ENCODE assay signal across 11 cellular contexts in the genomic region with DNA sequence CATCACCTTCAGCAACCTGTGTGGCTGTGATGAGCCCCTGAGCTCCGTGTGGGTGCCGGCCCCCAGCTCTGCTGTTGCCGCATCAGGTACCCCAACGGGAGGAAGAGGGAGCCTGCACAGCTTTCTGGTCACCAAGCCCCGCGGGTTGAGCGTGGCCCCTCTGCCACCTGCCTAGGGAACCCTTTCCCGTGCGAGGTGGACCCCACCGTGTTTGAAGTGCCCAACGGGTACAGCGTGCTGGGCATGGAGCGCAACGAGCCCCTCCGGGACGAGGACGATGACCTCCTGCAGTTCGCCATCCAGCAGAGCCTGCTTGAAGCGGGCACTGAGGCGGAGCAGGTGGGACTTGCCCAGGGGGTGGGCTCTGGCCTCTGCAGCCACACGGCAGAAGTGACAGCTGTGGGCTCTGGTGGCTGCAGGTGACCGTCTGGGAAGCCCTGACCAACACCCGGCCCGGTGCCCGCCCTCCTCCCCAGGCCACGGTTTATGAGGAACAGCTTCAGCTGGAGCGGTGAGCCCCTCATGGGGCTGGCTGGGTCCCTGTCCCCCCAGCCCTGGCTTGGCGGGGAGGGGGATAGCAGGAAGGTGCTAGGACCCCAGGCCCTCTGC. TPM values are rescaled to one million over a fixed set of nuclear protein-coding genes. Genes with fewer than 3 reads are reported as not detected.
DNase-seq lines count a peak whose midpoint lies in the region; ATAC-seq, FAIRE-seq and TF ChIP-seq lines count a peak whose summit lies in the region.
"Had no signal": no experiment of that assay in that cellular context is flagged by ENCODE, and none has a peak within 500 bp of the region (broad histone marks: within the 10 kb centered on the region; RNA-seq: fewer than 3 reads in every experiment).

No MANE protein-coding gene starts in this region.

- no peaks in the 10 kb centered on the region for H4K20me1 ChIP-seq in GM12878 (ENCODE audit: control insufficient read depth, insufficient read depth)

- no peak overlapping the region for H3K27ac Mint-ChIP-seq in stimulated activated naive CD8-positive, alpha-beta T cell treated with anti-CD3 and anti-CD28 coated beads, Interleukin-15, amount 100 ng/mL, for 72 hours
- H3K27ac Mint-ChIP-seq: stimulated activated naive CD8-positive, alpha-beta T cell treated with anti-CD3 and anti-CD28 coated beads, Interleukin-15, Interleukin-2, amounts not matched to agents 100 ng/mL and 50 ng/mL, for 24 hours had no signal

- DNase-seq in GM12878 (ENCODE audit: low read depth, low spot score) (no peak), left colon (peak; percentile 13 to 32), NOMO-1 (lab: John Stamatoyannopoulos, UW; ENCODE audit: unreplicated experiment in 2 of 2) (no peak)
- DNase-seq in stimulated activated naive CD8-positive, alpha-beta T cell treated with anti-CD3 and anti-CD28 coated beads, Interleukin-15, amount 100 ng/mL, for 72 hours, result no peak
- DNase-seq: CD4-positive, alpha-beta memory T cell; dermis blood vessel endothelial cell had no signal

- H3K27me3 ChIP-seq in HUES48 (ENCODE audit: control insufficient read depth, insufficient read depth, low read length), result no peaks in the 10 kb centered on the region
- no peaks in the 10 kb centered on the region for H3K27me3 ChIP-seq in GM12878 (replicated peaks in 1 of 2; ENCODE audit: control insufficient read depth in 2 of 2, insufficient read depth in 2 of 2, low read length in 1 of 2)
- no peaks in the 10 kb centered on the region for H3K27me3 ChIP-seq in skeletal muscle tissue (ENCODE audit: control insufficient read depth in 3 of 3, insufficient read depth in 3 of 3, low read length in 3 of 3)

- RAD21 ChIA-PET in GM12878 (lab: Charles Lee; ENCODE audit: unreplicated experiment), result no interaction called here

- FAIRE-seq in GM12878 (lab: Jason Lieb, UNC), result no peak

- no peak for TF ChIP-seq CTCF in GM12878 (IDR thresholded peaks at IDR 0.05 in 2 of 3, conservative IDR thresholded peaks at IDR 0.05 in 1 of 3; ENCODE audit: control insufficient read depth in 2 of 3, extremely low read depth in 1 of 3, insufficient read depth in 1 of 3, low read depth in 3 of 3, low read length in 3 of 3)

- H3K4me3 ChIP-seq in HUES48 (ENCODE audit: low read depth, low read length), result peak overlapping the region; percentile 86; the same call in 1 of the 2 replicates
- no peak overlapping the region for H3K4me3 ChIP-seq in GM12878
- peak overlapping the region in 2 of 3 donors; percentile 49 to 87 for H3K4me3 ChIP-seq in skeletal muscle tissue (ENCODE audit: low read length in 3 of 3)

- H3K4me2 ChIP-seq in GM12878 (ENCODE audit: control insufficient read depth, insufficient read depth), result no peak overlapping the region

- H3K4me1 ChIP-seq in HUES48 (ENCODE audit: control insufficient read depth, insufficient read depth, low read length), result peaks cover 12% of the 10 kb centered on the region
- H3K4me1 ChIP-seq in GM12878 (ENCODE audit: control insufficient read depth, insufficient read depth, low read length), result no peaks in the 10 kb centered on the region
- peaks cover 22 to 30% (median 25%) of the 10 kb centered on the region in 3 donors for H3K4me1 ChIP-seq in skeletal muscle tissue (ENCODE audit: control insufficient read depth in 3 of 3, insufficient read depth in 3 of 3, low read length in 3 of 3)

- H3K9me3 ChIP-seq in HUES48 (ENCODE audit: control insufficient read depth, insufficient read depth, low read length) (no peaks in the 10 kb centered on the region), GM12878 (replicated peaks; ENCODE audit: control insufficient read depth, insufficient read depth, low read length) (peaks cover 3% of the 10 kb centered on the region; the same call in 1 of the 3 replicates), skeletal muscle tissue (ENCODE audit: control insufficient read depth in 3 of 3, low read length in 3 of 3) (no peaks in the 10 kb centered on the region)

- 96% methylated on average over 26 of the region's 28 CpGs for WGBS in GM12878 (ENCODE audit: insufficient coverage, insufficient replicate concordance, low lambda C conversion rate, missing lambda C conversion rate)

- H3K79me2 ChIP-seq in GM12878 (ENCODE audit: control insufficient read depth, insufficient read depth, low read length), result no peaks in the 10 kb centered on the region; the same call in 1 of the 2 replicates

- POLR2A ChIA-PET in GM12878 (lab: Charles Lee), result interaction anchor here (1.0 kb wide), 1 partner anchor 14 kb away, joined by 3 read pairs; no protein-coding TSS in a partner anchor

- no peak; the same call in 1 of the 2 replicates for TF ChIP-seq POLR2A in GM12878 (IDR thresholded peaks at IDR 0.05; ENCODE audit: low read depth, low read length)

- no peak for TF ChIP-seq EP300 in GM12878 (IDR thresholded peaks at IDR 0.05; ENCODE audit: borderline replicate concordance in 1 of 2, control insufficient read depth in 1 of 2, low read depth in 2 of 2, low read length in 2 of 2)

- H3K9ac ChIP-seq in HUES48 (ENCODE audit: low read depth, low read length), result no peak overlapping the region
- H3K9ac ChIP-seq in GM12878 (ENCODE audit: control insufficient read depth, insufficient read depth, low read length), result no peak overlapping the region
- peak overlapping the region; percentile 73 to 89 (median 86) for H3K9ac ChIP-seq in skeletal muscle tissue (ENCODE audit: low read depth in 1 of 3, low read length in 3 of 3)

- peaks cover 7 to 9% of the 10 kb centered on the region in 2 donors for H3K9me3 Mint-ChIP-seq in stimulated activated naive CD8-positive, alpha-beta T cell treated with anti-CD3 and anti-CD28 coated beads, Interleukin-15, amount 100 ng/mL, for 72 hours

- no peak overlapping the region for H2AFZ ChIP-seq in GM12878 (ENCODE audit: control insufficient read depth, low read depth, low read length)

- H3K27ac ChIP-seq in HUES48 (ENCODE audit: low read depth, low read length) (no peak overlapping the region), GM12878 (ENCODE audit: control insufficient read depth, insufficient read depth) (no peak overlapping the region), skeletal muscle tissue (ENCODE audit: low read depth, low read length) (peak overlapping the region; percentile 93)

- TSS peak; percentile 37 for BruUV-seq in GM12878 (replicated peaks; lab: Mats Ljungman, UMichigan)

- in situ Hi-C loops in GM12878 (cut with MboI), result no loop called here

- intact Hi-C loops in GM12878 (cut with micrococcal nuclease; ENCODE audit: unreplicated experiment) (no loop called here), left colon (cut with DNase I, micrococcal nuclease) (no loop called here)

- ATAC-seq in GM12878 (no peak), left colon (no peak), HG02970 (IDR thresholded peaks at IDR 0.05; ENCODE audit: low FRiP score, unreplicated experiment) (no peak), GM18868 (IDR thresholded peaks at IDR 0.05; ENCODE audit: unreplicated experiment) (no peak)
- ATAC-seq in stimulated activated naive CD8-positive, alpha-beta T cell treated with anti-CD3 and anti-CD28 coated beads, Interleukin-15, amount 100 ng/mL, for 72 hours, result no peak

- no peaks in the 10 kb centered on the region for H3K27me3 Mint-ChIP-seq in stimulated activated naive CD8-positive, alpha-beta T cell treated with anti-CD3 and anti-CD28 coated beads, Interleukin-15, amount 100 ng/mL, for 72 hours
- H3K27me3 Mint-ChIP-seq: CD4-positive, alpha-beta memory T cell; stimulated activated naive CD8-positive, alpha-beta T cell treated with anti-CD3 and anti-CD28 coated beads, Interleukin-15, Interleukin-2, amounts not matched to agents 100 ng/mL and 50 ng/mL, for 24 hours had no signal

- no peak overlapping the region for H3K4me3 Mint-ChIP-seq in stimulated activated naive CD8-positive, alpha-beta T cell treated with anti-CD3 and anti-CD28 coated beads, Interleukin-15, amount 100 ng/mL, for 72 hours
- H3K4me3 Mint-ChIP-seq: stimulated activated naive CD8-positive, alpha-beta T cell treated with anti-CD3 and anti-CD28 coated beads, Interleukin-15, Interleukin-2, amounts not matched to agents 100 ng/mL and 50 ng/mL, for 24 hours had no signal

- SMC1A ChIA-PET in GM12878 (lab: Charles Lee; ENCODE audit: uncharacterized antibody, unreplicated experiment), result no interaction called here

- TF ChIP-seq RAD21 in GM12878 (IDR thresholded peaks at IDR 0.05; ENCODE audit: insufficient read depth, low read depth, low read length), result no peak

- peaks cover 30% of the 10 kb centered on the region for H3K36me3 ChIP-seq in HUES48 (ENCODE audit: control insufficient read depth, insufficient read depth, low read length)
- H3K36me3 ChIP-seq in GM12878 (ENCODE audit: control insufficient read depth in 2 of 2, insufficient read depth in 2 of 2, low read length in 1 of 2), result peaks cover 7 to 22% of the 10 kb centered on the region in 2 experiments
- peaks cover 15 to 20% (median 16%) of the 10 kb centered on the region in 3 donors for H3K36me3 ChIP-seq in skeletal muscle tissue (ENCODE audit: control insufficient read depth in 3 of 3, insufficient read depth in 3 of 3, low read length in 3 of 3)

- H3K4me1 Mint-ChIP-seq in stimulated activated naive CD8-positive, alpha-beta T cell treated with anti-CD3 and anti-CD28 coated beads, Interleukin-15, amount 100 ng/mL, for 72 hours, result peaks cover 34% of the 10 kb centered on the region

- CTCF ChIA-PET in GM12878 (lab: Yijun Ruan, JAX), result no interaction called here

RNA-seq across cellular contexts. Expression of a gene that starts 1.9 kb away (rescaled TPM):
- 0.93 and 0.94 TPM in 2 replicates for total RNA-seq in GM12878 (2013; cell fraction: nucleolus; rRNA removed)
- total RNA-seq in GM12878 (2014; rRNA removed), result 0.11 and 0.73 TPM in 2 replicates
- 0.18 and 0.23 TPM in 2 replicates for total RNA-seq in GM12878 (2014; rRNA removed; fragmentation: Illumina TruSeq; extraction: Trizol)
- 0.80 and 1.7 TPM in 2 replicates for total RNA-seq in GM12878 (2021)
- polyA plus RNA-seq in GM12878 (2011; ENCODE audit: low read depth), result 0.09 TPM
- 0.05 and 0.10 TPM in 2 replicates for polyA plus RNA-seq in GM12878 (2011; rRNA removed)
- polyA plus RNA-seq in GM12878 (2011; cell fraction: cytosol; rRNA removed), result 0.04 and 0.13 TPM in 2 replicates
- polyA plus RNA-seq in GM12878 (2011; cell fraction: nucleus; rRNA removed), result 1.4 and 2.0 TPM in 2 replicates
- 0.24 and 0.38 TPM in 2 replicates for polyA plus RNA-seq in GM12878 (2012)
- 0.08 and 0.21 TPM in 2 replicates for polyA plus RNA-seq in GM12878 (2014; fragmentation: Illumina TruSeq; extraction: Trizol)
- polyA plus RNA-seq in GM12878 (2014; fragmentation: Nextera tagmentation; extraction: Ambion mirVana), result not detected
- polyA plus RNA-seq in GM12878 (2014; rRNA removed), result 0.83 and 0.94 TPM in 2 replicates
- polyA plus RNA-seq in GM12878 (2016; fragmentation: Nextera tagmentation; extraction: Ambion mirVana), result under 1 TPM in 1 of 2 experiments, not detected in 1; 0.28 TPM
- 0.26 TPM in 1 of 2 replicates, not detected in the other for polyA minus RNA-seq in GM12878 (2011; rRNA and poly(A)+ RNA removed)
- 0.53 TPM in 1 of 2 replicates, not detected in the other for polyA minus RNA-seq in GM12878 (2011; cell fraction: cytosol; rRNA and poly(A)+ RNA removed)
- polyA minus RNA-seq in GM12878 (2011; cell fraction: nucleus; rRNA and poly(A)+ RNA removed), result 0.48 and 2.2 TPM in 2 replicates
- total RNA-seq in left colon, result 10 to 100 TPM; 74.9 to 79.3 TPM
- 6.8 TPM for total RNA-seq in skeletal muscle tissue

RNA-seq across cellular contexts. Expression of a gene that starts 12.3 kb away (rescaled TPM):
- total RNA-seq in GM12878 (2013; cell fraction: nucleolus; rRNA removed), result 70.6 and 80.4 TPM in 2 replicates
- total RNA-seq in GM12878 (2014; rRNA removed), result 36.7 and 39.5 TPM in 2 replicates
- 20.8 and 21.1 TPM in 2 replicates for total RNA-seq in GM12878 (2014; rRNA removed; fragmentation: Illumina TruSeq; extraction: Trizol)
- total RNA-seq in GM12878 (2021), result 45.2 and 54.1 TPM in 2 replicates
- 8.7 TPM for polyA plus RNA-seq in GM12878 (2011; ENCODE audit: low read depth)
- polyA plus RNA-seq in GM12878 (2011; rRNA removed), result 13.2 and 25.2 TPM in 2 replicates
- polyA plus RNA-seq in GM12878 (2011; cell fraction: cytosol; rRNA removed), result 24.9 and 43.8 TPM in 2 replicates
- 169 and 236 TPM in 2 replicates for polyA plus RNA-seq in GM12878 (2011; cell fraction: nucleus; rRNA removed)
- polyA plus RNA-seq in GM12878 (2012), result 18.7 and 28.3 TPM in 2 replicates
- 6.7 and 18.4 TPM in 2 replicates for polyA plus RNA-seq in GM12878 (2014; fragmentation: Illumina TruSeq; extraction: Trizol)
- 1 to 10 TPM; 2.0 to 5.9 TPM for polyA plus RNA-seq in GM12878 (2014; fragmentation: Nextera tagmentation; extraction: Ambion mirVana)
- polyA plus RNA-seq in GM12878 (2014; rRNA removed), result 56.2 and 58.8 TPM in 2 replicates
- 10 to 100 TPM; 18.4 to 22.0 TPM for polyA plus RNA-seq in GM12878 (2016; fragmentation: Nextera tagmentation; extraction: Ambion mirVana)
- polyA minus RNA-seq in GM12878 (2011; rRNA and poly(A)+ RNA removed), result 12.1 and 32.2 TPM in 2 replicates
- polyA minus RNA-seq in GM12878 (2011; cell fraction: cytosol; rRNA and poly(A)+ RNA removed), result 11.0 and 14.5 TPM in 2 replicates
- polyA minus RNA-seq in GM12878 (2011; cell fraction: nucleus; rRNA and poly(A)+ RNA removed), result 36.4 and 70.8 TPM in 2 replicates
- total RNA-seq in left colon, result 10 to 100 TPM; 26.9 to 29.6 TPM
- 12.5 TPM for total RNA-seq in skeletal muscle tissue

RNA-seq across cellular contexts. Expression of a gene that starts 35.1 kb away (rescaled TPM):
- total RNA-seq in GM12878 (2013; cell fraction: nucleolus; rRNA removed), result 113 and 129 TPM in 2 replicates
- total RNA-seq in GM12878 (2014; rRNA removed), result 135 and 140 TPM in 2 replicates
- 50.3 and 54.9 TPM in 2 replicates for total RNA-seq in GM12878 (2014; rRNA removed; fragmentation: Illumina TruSeq; extraction: Trizol)
- total RNA-seq in GM12878 (2021), result 152 and 160 TPM in 2 replicates
- 47.6 TPM for polyA plus RNA-seq in GM12878 (2011; ENCODE audit: low read depth)
- polyA plus RNA-seq in GM12878 (2011; rRNA removed), result 52.4 and 77.2 TPM in 2 replicates
- polyA plus RNA-seq in GM12878 (2011; cell fraction: cytosol; rRNA removed), result 84.2 and 124 TPM in 2 replicates
- polyA plus RNA-seq in GM12878 (2011; cell fraction: nucleus; rRNA removed), result 373 and 393 TPM in 2 replicates
- polyA plus RNA-seq in GM12878 (2012), result 130 and 152 TPM in 2 replicates
- 44.5 and 90.0 TPM in 2 replicates for polyA plus RNA-seq in GM12878 (2014; fragmentation: Illumina TruSeq; extraction: Trizol)
- 1 to 10 TPM; 1.0 to 1.3 TPM for polyA plus RNA-seq in GM12878 (2014; fragmentation: Nextera tagmentation; extraction: Ambion mirVana)
- polyA plus RNA-seq in GM12878 (2014; rRNA removed), result 142 and 155 TPM in 2 replicates
- 10 to 100 TPM; 31.5 to 34.5 TPM for polyA plus RNA-seq in GM12878 (2016; fragmentation: Nextera tagmentation; extraction: Ambion mirVana)
- polyA minus RNA-seq in GM12878 (2011; rRNA and poly(A)+ RNA removed), result 105 and 117 TPM in 2 replicates
- 65.8 and 85.8 TPM in 2 replicates for polyA minus RNA-seq in GM12878 (2011; cell fraction: cytosol; rRNA and poly(A)+ RNA removed)
- 76.6 and 99.7 TPM in 2 replicates for polyA minus RNA-seq in GM12878 (2011; cell fraction: nucleus; rRNA and poly(A)+ RNA removed)
- total RNA-seq in left colon, result 100 to 1,000 TPM in 1 of 2 donors, 10 to 100 TPM in 1; 95.8 to 119 TPM
- 27.7 TPM for total RNA-seq in skeletal muscle tissue

RNA-seq across cellular contexts. Expression of a gene that starts 51.9 kb away (rescaled TPM):
- 56.1 and 63.5 TPM in 2 replicates for total RNA-seq in GM12878 (2013; cell fraction: nucleolus; rRNA removed)
- total RNA-seq in GM12878 (2014; rRNA removed), result 140 and 142 TPM in 2 replicates
- 46.8 and 51.2 TPM in 2 replicates for total RNA-seq in GM12878 (2014; rRNA removed; fragmentation: Illumina TruSeq; extraction: Trizol)
- 103 and 110 TPM in 2 replicates for total RNA-seq in GM12878 (2021)
- 80.8 TPM for polyA plus RNA-seq in GM12878 (2011; ENCODE audit: low read depth)
- 43.4 and 72.8 TPM in 2 replicates for polyA plus RNA-seq in GM12878 (2011; rRNA removed)
- 189 and 201 TPM in 2 replicates for polyA plus RNA-seq in GM12878 (2011; cell fraction: cytosol; rRNA removed)
- polyA plus RNA-seq in GM12878 (2011; cell fraction: nucleus; rRNA removed), result 133 and 135 TPM in 2 replicates
- polyA plus RNA-seq in GM12878 (2012), result 174 and 197 TPM in 2 replicates
- 11.5 and 25.8 TPM in 2 replicates for polyA plus RNA-seq in GM12878 (2014; fragmentation: Illumina TruSeq; extraction: Trizol)
- polyA plus RNA-seq in GM12878 (2014; fragmentation: Nextera tagmentation; extraction: Ambion mirVana), result 10 to 100 TPM in 1 of 2 experiments, 1 to 10 TPM in 1; 8.1 to 23.5 TPM
- 176 and 184 TPM in 2 replicates for polyA plus RNA-seq in GM12878 (2014; rRNA removed)
- polyA plus RNA-seq in GM12878 (2016; fragmentation: Nextera tagmentation; extraction: Ambion mirVana), result 100 to 1,000 TPM; 120 to 125 TPM
- 22.5 and 64.9 TPM in 2 replicates for polyA minus RNA-seq in GM12878 (2011; rRNA and poly(A)+ RNA removed)
- 39.0 and 41.6 TPM in 2 replicates for polyA minus RNA-seq in GM12878 (2011; cell fraction: cytosol; rRNA and poly(A)+ RNA removed)
- polyA minus RNA-seq in GM12878 (2011; cell fraction: nucleus; rRNA and poly(A)+ RNA removed), result 35.1 and 49.9 TPM in 2 replicates
- total RNA-seq in left colon, result 100 to 1,000 TPM; 237 to 262 TPM
- 14.6 TPM for total RNA-seq in skeletal muscle tissue

Comparison
In these comparisons a context has a peak if more than half of its experiments do, and no peak if none do; other contexts are left out.
1. H3K9ac ChIP-seq: peak in skeletal muscle tissue (3 of 3); none in HUES48 (single experiment) and GM12878 (single experiment).
2. DNase-seq: peak in left colon (2 of 2); none in GM12878 (single experiment), stimulated activated naive CD8-positive, alpha-beta T cell treated with anti-CD3 and anti-CD28 coated beads, Interleukin-15, amount 100 ng/mL, for 72 hours (0 of 2) and NOMO-1 (0 of 2).